Comparison of ENCODE assay signal across 8 cellular contexts in genomic region chr19:10543420-10544241, GRCh38. TPM values are rescaled to one million over a fixed set of nuclear protein-coding genes. Genes with fewer than 3 reads are reported as not detected.
DNase-seq lines count a peak whose midpoint lies in the region; ATAC-seq and TF ChIP-seq lines count a peak whose summit lies in the region.

Gene ATG4D, plus strand, starts transcription at chr19:10543904. Its CDS starts 187 bp downstream, at chr19:10544091.

- CTCF ChIA-PET in activated CD8-positive, alpha-beta memory T cell treated with anti-CD3 and anti-CD28 coated beads, Interleukin-2, amount 10 ng/mL, durations not matched to agents 7 days and 5 days (lab: Charles Lee), result interaction anchor here (2.7 to 5.1 kb wide), 5 partner anchors 9 to 156 kb away, joined by 10 to 57 read pairs (median 32); partner anchors contain the start of gene KRI1

- H3K36me3 ChIP-seq in mesodermal cell (ENCODE audit: control insufficient read depth, insufficient read depth, low read length), result peaks cover 18% of the 10 kb centered on the region

- ATAC-seq in GM19035 (IDR thresholded peaks at IDR 0.05; ENCODE audit: unreplicated experiment), result peak; percentile 72
- peak; percentile 88 for ATAC-seq in activated CD8-positive, alpha-beta memory T cell treated with anti-CD3 and anti-CD28 coated beads, Interleukin-2, amount 10 ng/mL, durations not matched to agents 7 days and 5 days

- DNase-seq in AG08396 (ENCODE audit: low spot score) (peak; percentile 99), HL-60 (ENCODE audit: low read depth in 1 of 2, low spot score in 1 of 2) (peak in 1 of 2 experiments; percentile 65), NOMO-1 treated with dmso at 0.1 percent for 144 hours (lab: John Stamatoyannopoulos, UW; ENCODE audit: unreplicated experiment) (peak; percentile 59)
- peak; percentile 84 for DNase-seq in activated CD8-positive, alpha-beta memory T cell treated with anti-CD3 and anti-CD28 coated beads, Interleukin-2, amount 10 ng/mL, durations not matched to agents 7 days and 5 days
- peak; percentile 77 for DNase-seq in stimulated activated CD8-positive, alpha-beta memory T cell treated with anti-CD3 and anti-CD28 coated beads, Interleukin-15, amount 100 ng/mL, for 24 hours (ENCODE audit: low read depth)

- 3% methylated on average over 47 to 64 of the region's 79 CpGs for WGBS in mesodermal cell (ENCODE audit: insufficient coverage in 2 of 2), 2 experiments

- H3K4me1 ChIP-seq in mesodermal cell (ENCODE audit: control insufficient read depth, insufficient read depth, low read length, poor library complexity, severe bottlenecking), result no peaks in the 10 kb centered on the region

- H3K4me3 Mint-ChIP-seq in activated CD8-positive, alpha-beta memory T cell treated with anti-CD3 and anti-CD28 coated beads, Interleukin-2, amount 10 ng/mL, durations not matched to agents 7 days and 5 days, result peak within 1 kb of the TSS; percentile 93

- H3K27me3 ChIP-seq in HL-60 (ENCODE audit: insufficient read depth, poor library complexity, severe bottlenecking), result no peaks in the 10 kb centered on the region

- peaks cover 16% of the 10 kb centered on the region for H3K4me1 Mint-ChIP-seq in activated CD8-positive, alpha-beta memory T cell treated with anti-CD3 and anti-CD28 coated beads, Interleukin-2, amount 10 ng/mL, durations not matched to agents 7 days and 5 days

- no peak for TF ChIP-seq CTCF in HL-60 (IDR thresholded peaks at IDR 0.05; ENCODE audit: insufficient read depth, low read length)

- H3K36me3 Mint-ChIP-seq in activated CD8-positive, alpha-beta memory T cell treated with anti-CD3 and anti-CD28 coated beads, Interleukin-2, amount 10 ng/mL, durations not matched to agents 7 days and 5 days, result peaks cover 8% of the 10 kb centered on the region

- in situ Hi-C loops in endometrial microvascular endothelial cells (cut with HindIII; ENCODE audit: inconsistent ontology term, low pct_unique_long_range_greater_than_20kb, low sequenced_read_pairs), result no loop called here

- H3K27me3 Mint-ChIP-seq in activated CD8-positive, alpha-beta memory T cell treated with anti-CD3 and anti-CD28 coated beads, Interleukin-2, amount 10 ng/mL, durations not matched to agents 7 days and 5 days, result peaks cover 16% of the 10 kb centered on the region

- H3K9me3 ChIP-seq in mesodermal cell (ENCODE audit: control insufficient read depth, low read length), result no peaks in the 10 kb centered on the region

- peak within 1 kb of the TSS; percentile 93 for H3K27ac Mint-ChIP-seq in activated CD8-positive, alpha-beta memory T cell treated with anti-CD3 and anti-CD28 coated beads, Interleukin-2, amount 10 ng/mL, durations not matched to agents 7 days and 5 days

- no peaks in the 10 kb centered on the region for H3K9me3 Mint-ChIP-seq in activated CD8-positive, alpha-beta memory T cell treated with anti-CD3 and anti-CD28 coated beads, Interleukin-2, amount 10 ng/mL, durations not matched to agents 7 days and 5 days (ENCODE audit: low read depth)

- H3K4me3 ChIP-seq in HL-60 (replicated peaks; ENCODE audit: insufficient read depth, low read length) (peak within 1 kb of the TSS; percentile 72), mesodermal cell (ENCODE audit: extremely low read depth, insufficient read depth, low read length, poor library complexity, severe bottlenecking) (peak within 1 kb of the TSS; percentile 80)

- H3K27ac ChIP-seq in HL-60 (replicated peaks) (peak within 1 kb of the TSS; percentile 68), mesodermal cell (ENCODE audit: low read depth, low read length, severe bottlenecking) (no peak within 1 kb of the TSS)

RNA-seq across cellular contexts. Expression of gene ATG4D, which starts in this region (rescaled TPM):
- 10 to 100 TPM; 48.3 to 57.8 TPM for total RNA-seq in activated CD8-positive, alpha-beta memory T cell treated with anti-CD3 and anti-CD28 coated beads, Interleukin-2, amount 10 ng/mL, durations not matched to agents 7 days and 5 days
- 31.9 TPM for total RNA-seq in endometrial microvascular endothelial cells (ENCODE audit: inconsistent ontology term)
- polyA plus RNA-seq in mesodermal cell (2013, experiment 1 of 2), result 34.9 TPM
- polyA plus RNA-seq in mesodermal cell (2013, experiment 2 of 2), result 28.5 TPM
